Comparison of ENCODE assay signal across 9 cellular contexts in genomic region chr4:113952452-113953029, GRCh38.
DNase-seq lines count a peak whose midpoint lies in the region; TF ChIP-seq lines count a peak whose summit lies in the region.
"Had no signal": no experiment of that assay in that cellular context is flagged by ENCODE, and none has a peak within 500 bp of the region (broad histone marks: within the 10 kb centered on the region; RNA-seq: fewer than 3 reads in every experiment).

No MANE protein-coding gene starts in this region.

- DNase-seq in ACHN (peak; percentile 57), fibroblast of the conjunctiva (ENCODE audit: low read depth) (peak; percentile 44), C1 segment of cervical spinal cord (lab: John Stamatoyannopoulos, UW) (no peak)

- H4K20me1 ChIP-seq in Loucy (ENCODE audit: insufficient read depth, low read length, poor library complexity, severe bottlenecking) = no peaks in the 10 kb centered on the region
- H4K20me1 ChIP-seq in SU-DHL-6 (ENCODE audit: low read depth, low read length) = no peaks in the 10 kb centered on the region

- H3K9ac ChIP-seq in Loucy (ENCODE audit: low read depth, low read length, poor library complexity, severe bottlenecking) = no peak overlapping the region
- no peak overlapping the region for H3K9ac ChIP-seq in SU-DHL-6 (ENCODE audit: low read length)
- no peak overlapping the region for H3K9ac ChIP-seq in parathyroid adenoma

- CTCF ChIA-PET in HEK293 (lab: Yijun Ruan, JAX) = interaction anchor here (0.6 to 1.7 kb wide), 11 partner anchors 12 to 557 kb away, joined by 3 to 9 read pairs (median 4); partner anchors contain the start of gene ARSJ

- in situ Hi-C loops in ACHN (cut with HindIII; ENCODE audit: low pct_ligation_motif_present, low pct_unique_long_range_greater_than_20kb, low sequenced_read_pairs) = no loop called here

- H3K4me2 ChIP-seq in Loucy (ENCODE audit: low read depth, low read length, poor library complexity, severe bottlenecking) (peak overlapping the region; percentile 15), SU-DHL-6 (ENCODE audit: low read depth, low read length, poor library complexity, severe bottlenecking) (no peak overlapping the region), parathyroid adenoma (ENCODE audit: low read length) (no peak overlapping the region)

- H3F3A ChIP-seq in Loucy (ENCODE audit: low read depth) (no peaks in the 10 kb centered on the region), SU-DHL-6 (ENCODE audit: insufficient read depth) (no peaks in the 10 kb centered on the region)

- H3K27ac ChIP-seq in HEK293 (ENCODE audit: extremely low read depth, low read depth, low read length) = no peak overlapping the region
- H3K27ac ChIP-seq in SU-DHL-6 (ENCODE audit: low read depth, low read length) = no peak overlapping the region
- H3K27ac ChIP-seq in parathyroid adenoma = no peak overlapping the region
- H3K27ac ChIP-seq: SK-N-MC had no signal

- H2AFZ ChIP-seq in Loucy (ENCODE audit: low read length) (no peak overlapping the region), SU-DHL-6 (ENCODE audit: low read depth, low read length, severe bottlenecking) (no peak overlapping the region), parathyroid adenoma (no peak overlapping the region)

- no peaks in the 10 kb centered on the region for H3K79me2 ChIP-seq in Loucy (ENCODE audit: insufficient read depth, low read length)
- no peaks in the 10 kb centered on the region for H3K79me2 ChIP-seq in SU-DHL-6 (ENCODE audit: insufficient read depth, low read length)
- no peaks in the 10 kb centered on the region for H3K79me2 ChIP-seq in parathyroid adenoma

- H3K9me3 ChIP-seq in HEK293 (ENCODE audit: control insufficient read depth, insufficient read depth, low read depth, low read length) = no peaks in the 10 kb centered on the region
- H3K9me3 ChIP-seq in Loucy (ENCODE audit: insufficient read depth, low read depth, low read length) = no peaks in the 10 kb centered on the region
- no peaks in the 10 kb centered on the region for H3K9me3 ChIP-seq in SU-DHL-6 (ENCODE audit: insufficient read depth, low read length)
- H3K9me3 ChIP-seq in parathyroid adenoma (ENCODE audit: control insufficient read depth, low read length) = no peaks in the 10 kb centered on the region

- H3K4me3 ChIP-seq in HEK293 (ENCODE audit: low read depth, low read length) (no peak overlapping the region), Loucy (ENCODE audit: low read length, poor library complexity, severe bottlenecking) (no peak overlapping the region), SU-DHL-6 (ENCODE audit: insufficient read depth, low read length, poor library complexity, severe bottlenecking) (no peak overlapping the region), parathyroid adenoma (ENCODE audit: low read depth, low read length) (no peak overlapping the region)
- H3K4me3 ChIP-seq: SK-N-MC had no signal

- H3K27me3 ChIP-seq in Loucy (ENCODE audit: insufficient read depth, low read length, poor library complexity, severe bottlenecking) (no peaks in the 10 kb centered on the region), SU-DHL-6 (ENCODE audit: low read length) (no peaks in the 10 kb centered on the region), parathyroid adenoma (ENCODE audit: control insufficient read depth, insufficient read depth, low read length) (no peaks in the 10 kb centered on the region)

- no peaks in the 10 kb centered on the region for H3K9me2 ChIP-seq in Loucy (replicated peaks; ENCODE audit: low read depth, low read length)
- no peaks in the 10 kb centered on the region for H3K9me2 ChIP-seq in SU-DHL-6 (replicated peaks; ENCODE audit: insufficient read depth, low read length)

- H3K36me3 ChIP-seq in HEK293 (ENCODE audit: control insufficient read depth in 2 of 2, insufficient read depth in 1 of 2, low read length in 2 of 2) (no peaks in the 10 kb centered on the region), Loucy (ENCODE audit: insufficient read depth, low read length) (no peaks in the 10 kb centered on the region), SU-DHL-6 (ENCODE audit: low read length) (no peaks in the 10 kb centered on the region), parathyroid adenoma (ENCODE audit: control insufficient read depth, insufficient read depth, low read length) (no peaks in the 10 kb centered on the region)

- no peaks in the 10 kb centered on the region for H3K4me1 ChIP-seq in HEK293 (ENCODE audit: control insufficient read depth, insufficient read depth, low read length)
- peaks cover 49% of the 10 kb centered on the region for H3K4me1 ChIP-seq in Loucy (ENCODE audit: insufficient read depth, low read length, poor library complexity, severe bottlenecking)
- no peaks in the 10 kb centered on the region for H3K4me1 ChIP-seq in parathyroid adenoma

- TF ChIP-seq CTCF in GM12872 (IDR thresholded peaks at IDR 0.05; ENCODE audit: insufficient read depth, low read depth, low read length) (peak; percentile 75), HEK293 (tag by site-specific recombination; IDR thresholded peaks at IDR 0.05) (no peak; the same call in 1 of the 2 replicates), Loucy (conservative IDR thresholded peaks at IDR 0.05; ENCODE audit: low read length) (peak; percentile 97), SU-DHL-6 (IDR thresholded peaks at IDR 0.05; ENCODE audit: insufficient read depth, low read length, poor library complexity, severe bottlenecking) (peak; percentile 34), parathyroid adenoma (IDR thresholded peaks at IDR 0.05) (peak; percentile 33)

- POLR2A ChIA-PET in HEK293 (lab: Yijun Ruan, JAX) = no interaction called here

TF ChIP-seq in HEK293, 187 proteins besides CTCF, POLR2A, EP300 and RAD21 (continues in another document):
- TF ChIP-seq ZNF776 (tag by site-specific recombination; IDR thresholded peaks at IDR 0.05; ENCODE audit: borderline replicate concordance) (no peak), ZNF664 (tag by site-specific recombination; IDR thresholded peaks at IDR 0.05) (no peak), ZNF654 (tag by site-specific recombination; IDR thresholded peaks at IDR 0.05; ENCODE audit: low read depth) (peak; percentile 80), TSHZ1 (tag by site-specific recombination; IDR thresholded peaks at IDR 0.05; ENCODE audit: borderline replicate concordance) (no peak), SCRT2 (tag by site-specific recombination; IDR thresholded peaks at IDR 0.05) (no peak), ZNF513 (tag by site-specific recombination; IDR thresholded peaks at IDR 0.05) (no peak), ZNF600 (tag by site-specific recombination; IDR thresholded peaks at IDR 0.05) (no peak), OSR2 (tag by site-specific recombination; IDR thresholded peaks at IDR 0.05) (no peak), ZXDB (tag by site-specific recombination; IDR thresholded peaks at IDR 0.05) (no peak), ZNF202 (tag by site-specific recombination; IDR thresholded peaks at IDR 0.05; ENCODE audit: borderline replicate concordance) (no peak), ZNF133 (tag by site-specific recombination; IDR thresholded peaks at IDR 0.05) (peak; percentile 96), ZNF704 (tag by site-specific recombination; IDR thresholded peaks at IDR 0.05) (no peak), ZNF221 (tag by site-specific recombination; IDR thresholded peaks at IDR 0.05; ENCODE audit: borderline replicate concordance) (no peak)

Comparison
In these comparisons a context has a peak if more than half of its experiments do, and no peak if none do; other contexts are left out.
1. DNase-seq: peak in ACHN (single experiment) and fibroblast of the conjunctiva (single experiment); none in C1 segment of cervical spinal cord (0 of 14).